Comparison of ENCODE assay signal across 26 cellular contexts in the genomic region with DNA sequence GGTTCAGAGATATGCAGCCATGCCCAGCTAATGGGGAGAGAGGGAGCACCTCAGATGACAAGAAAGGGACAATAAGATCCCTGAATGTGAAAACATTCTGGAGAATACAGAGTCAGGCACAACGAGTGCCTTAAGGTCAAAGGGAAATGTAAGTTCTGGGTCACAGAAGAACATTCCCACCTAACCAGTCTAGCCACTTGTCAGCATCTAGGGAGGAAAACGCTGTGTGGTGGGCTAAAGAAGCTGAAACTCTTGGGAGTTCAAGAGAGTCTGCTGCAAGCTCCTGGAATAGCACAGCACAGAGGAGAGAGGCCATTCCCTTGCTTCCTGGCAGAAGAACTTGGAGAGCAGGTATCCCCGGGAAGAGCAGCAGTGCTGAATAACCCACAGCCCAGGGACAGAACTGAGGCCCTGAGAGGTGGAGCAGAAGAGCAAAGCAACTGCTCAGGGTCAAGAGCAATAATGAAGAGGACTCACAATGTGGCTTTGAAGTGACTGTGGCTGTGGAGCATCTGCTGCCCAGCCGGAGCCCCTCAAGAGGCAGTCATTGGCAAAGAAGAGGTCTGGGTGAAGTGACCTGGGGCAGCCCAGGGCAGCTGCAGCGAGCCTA.
"Had no signal": no experiment of that assay in that cellular context is flagged by ENCODE, and none has a peak within 500 bp of the region (broad histone marks: within the 10 kb centered on the region; RNA-seq: fewer than 3 reads in every experiment).

No MANE protein-coding gene starts in this region.

- H3K9me3 ChIP-seq: left lung, lower lobe of right lung, right lobe of liver, thoracic aorta, upper lobe of left lung, vagina had no signal

- H3K27me3 ChIP-seq: left lung, right lobe of liver, upper lobe of left lung, vagina had no signal

- H3K27ac ChIP-seq: left lung, lower lobe of right lung, right lobe of liver, thoracic aorta, upper lobe of left lung, vagina had no signal

- DNase-seq: activated CD4-positive, alpha-beta memory T cell treated with anti-CD3 and anti-CD28 coated beads, Interleukin-2, amount 10 ng/mL, durations not matched to agents 7 days and 5 days; activated CD4-positive, alpha-beta T cell treated with anti-CD3 and anti-CD28 coated beads for 48 hours; activated CD8-positive, alpha-beta memory T cell treated with anti-CD3 and anti-CD28 coated beads, Interleukin-2, amount 50 U/mL, for 48 hours; activated gamma-delta T cell treated with Interleukin-2 at 50 U/mL for 16 hours; activated naive CD4-positive, alpha-beta T cell treated with anti-CD3 and anti-CD28 coated beads, Interleukin-2, amount 50 U/mL, for 16 hours; activated T-cell treated with anti-CD3 and anti-CD28 coated beads, Interleukin-2, amount 50 U/mL, for 24 hours; amniotic stem cell; central memory CD4-positive, alpha-beta T cell; foreskin fibroblast; head of caudate nucleus; hippocampal formation; immature natural killer cell; lower lobe of right lung; mesenchymal stem cell; naive thymus-derived CD8-positive, alpha-beta T cell; posterior cingulate gyrus; right lobe of liver; stimulated activated CD4-positive, alpha-beta T cell treated with anti-CD3 and anti-CD28 coated beads, Interleukin-4, amount 100 ng/mL, for 24 hours; T1000; WERI-Rb-1 had no signal

- H3K4me3 ChIP-seq: left lung, lower lobe of right lung, right lobe of liver, thoracic aorta, upper lobe of left lung, vagina had no signal

- ATAC-seq: activated CD4-positive, CD25-positive, alpha-beta regulatory T cell treated with anti-CD3 and anti-CD28 coated beads, Interleukin-2, amount 50 U/mL, for 24 hours; left lung; lower lobe of right lung; naive thymus-derived CD8-positive, alpha-beta T cell; right lobe of liver; stimulated activated effector memory CD8-positive, alpha-beta T cell treated with anti-CD3 and anti-CD28 coated beads, Interleukin-12 subunit alpha, Interleukin-12 subunit beta, amount 100 ng/mL, for 72 hours had no signal

- H3K36me3 ChIP-seq: left lung, lower lobe of right lung, right lobe of liver, thoracic aorta, upper lobe of left lung, vagina, WERI-Rb-1 had no signal

- H3K4me1 ChIP-seq: left lung, lower lobe of right lung, right lobe of liver, vagina had no signal
